ENCODE assay signal across 11 cellular contexts in genomic region chr12:107014050-107014449, GRCh38. TPM values are rescaled to one million over a fixed set of nuclear protein-coding genes. Genes with fewer than 3 reads are reported as not detected.
DNase-seq lines count a peak whose midpoint lies in the region; ATAC-seq and TF ChIP-seq lines count a peak whose summit lies in the region.
"Had no signal": no experiment of that assay in that cellular context is flagged by ENCODE, and none has a peak within 500 bp of the region (broad histone marks: within the 10 kb centered on the region; RNA-seq: fewer than 3 reads in every experiment).

No MANE protein-coding gene starts in this region.

- no peak overlapping the region for H3K4me3 ChIP-seq in CD4-positive, alpha-beta memory T cell (ENCODE audit: low read length in 2 of 2)

- intact Hi-C loops in CD4-positive, alpha-beta memory T cell (cut with micrococcal nuclease), result loop anchor here (1.0 kb wide), 1 partner anchor 79 kb away; the partner anchor contains the start of gene CRY1

- no peaks in the 10 kb centered on the region for H3K4me1 ChIP-seq in CD4-positive, alpha-beta memory T cell (ENCODE audit: insufficient read depth, low read length)

- H3K36me3 ChIP-seq in CD4-positive, alpha-beta memory T cell (ENCODE audit: insufficient read depth, low read length), result no peaks in the 10 kb centered on the region

- H3K36me3 Mint-ChIP-seq in CD4-positive, alpha-beta memory T cell, result peaks cover 26 to 37% of the 10 kb centered on the region in 2 donors

- H3K9me3 ChIP-seq in CD4-positive, alpha-beta memory T cell (ENCODE audit: control insufficient read depth in 1 of 2, low read length in 2 of 2), result no peaks in the 10 kb centered on the region

- H3K27ac Mint-ChIP-seq in CD4-positive, alpha-beta memory T cell, result peak overlapping the region in 4 of 7 donors; percentile 13 to 60 (median 34)
- no peak overlapping the region for H3K27ac Mint-ChIP-seq in stimulated activated naive CD8-positive, alpha-beta T cell treated with anti-CD3 and anti-CD28 coated beads, Interleukin-15, amount 100 ng/mL, for 72 hours
- H3K27ac Mint-ChIP-seq: activated naive CD8-positive, alpha-beta T cell had no signal

- no peak overlapping the region for H3K27ac ChIP-seq in CD4-positive, alpha-beta memory T cell (ENCODE audit: low read depth, low read length)
- no peak overlapping the region for H3K27ac ChIP-seq in VCaP

- peak; percentile 68 for TF ChIP-seq CTCF in VCaP (conservative IDR thresholded peaks at IDR 0.05)

- H3K9me3 Mint-ChIP-seq in CD4-positive, alpha-beta memory T cell, result peaks cover 0 to 2% (median 0%) of the 10 kb centered on the region in 8 donors
- H3K9me3 Mint-ChIP-seq in stimulated activated naive CD8-positive, alpha-beta T cell treated with anti-CD3 and anti-CD28 coated beads, Interleukin-15, amount 100 ng/mL, for 72 hours, result no peaks in the 10 kb centered on the region

- ATAC-seq in GM21737 (IDR thresholded peaks at IDR 0.05; ENCODE audit: unreplicated experiment) (no peak), GM18502 (IDR thresholded peaks at IDR 0.05; ENCODE audit: poor library complexity, unreplicated experiment) (no peak)
- no peak for ATAC-seq in stimulated activated naive CD8-positive, alpha-beta T cell treated with anti-CD3 and anti-CD28 coated beads, Interleukin-15, amount 100 ng/mL, for 72 hours

- POLR2A ChIA-PET in CD4-positive, alpha-beta memory T cell (lab: Charles Lee; ENCODE audit: partially characterized antibody), result interaction anchor here (0.8 to 1.2 kb wide), 4 partner anchors 14 to 307 kb away, joined by 3 to 6 read pairs (median 4); partner anchors contain the start of genes MTERF2 and TMEM263

- no peaks in the 10 kb centered on the region for H3K27me3 ChIP-seq in CD4-positive, alpha-beta memory T cell (ENCODE audit: insufficient read depth, low read length)

- H3K4me1 Mint-ChIP-seq in CD4-positive, alpha-beta memory T cell, result peaks cover 0 to 6% (median 5%) of the 10 kb centered on the region in 4 donors
- no peaks in the 10 kb centered on the region for H3K4me1 Mint-ChIP-seq in stimulated activated naive CD8-positive, alpha-beta T cell treated with anti-CD3 and anti-CD28 coated beads, Interleukin-15, amount 100 ng/mL, for 72 hours

- CTCF ChIA-PET in CD4-positive, alpha-beta memory T cell (lab: Charles Lee; ENCODE audit: partially characterized antibody), result interaction anchor here (0.8 to 3.0 kb wide), 15 partner anchors 10 to 91 kb away, joined by 3 to 28 read pairs (median 4); partner anchors contain the start of gene CRY1

- no peaks in the 10 kb centered on the region for H3K27me3 Mint-ChIP-seq in CD4-positive, alpha-beta memory T cell
- no peaks in the 10 kb centered on the region for H3K27me3 Mint-ChIP-seq in stimulated activated naive CD8-positive, alpha-beta T cell treated with anti-CD3 and anti-CD28 coated beads, Interleukin-15, amount 100 ng/mL, for 72 hours
- H3K27me3 Mint-ChIP-seq: activated naive CD8-positive, alpha-beta T cell had no signal

- H3K4me3 Mint-ChIP-seq in CD4-positive, alpha-beta memory T cell, result no peak overlapping the region
- no peak overlapping the region for H3K4me3 Mint-ChIP-seq in stimulated activated naive CD8-positive, alpha-beta T cell treated with anti-CD3 and anti-CD28 coated beads, Interleukin-15, amount 100 ng/mL, for 72 hours
- H3K4me3 Mint-ChIP-seq: activated naive CD8-positive, alpha-beta T cell had no signal

- peak; percentile 19 to 60 (median 39) for DNase-seq in CD4-positive, alpha-beta memory T cell
- peak; percentile 88 for DNase-seq in HPDE6-E6E7 (ENCODE audit: extremely low spot score)
- peak; percentile 15 for DNase-seq in left kidney (ENCODE audit: low read depth, low spot score)
- DNase-seq in NCI-H187 (lab: John Stamatoyannopoulos, UW), result no peak
- no peak for DNase-seq in stimulated activated naive CD8-positive, alpha-beta T cell treated with anti-CD3 and anti-CD28 coated beads, Interleukin-15, amount 100 ng/mL, for 72 hours
- DNase-seq: DND-41, NCI-H446 treated with DMSO at 0.1 percent for 48 hours had no signal

RNA-seq across cellular contexts. Expression of gene MTERF2, which starts 27.1 kb away (rescaled TPM):
- total RNA-seq in CD4-positive, alpha-beta memory T cell, result 10 to 100 TPM; 12.0 TPM
- 1 to 10 TPM; 5.6 to 8.5 TPM for polyA plus RNA-seq in CD4-positive, alpha-beta memory T cell

RNA-seq across cellular contexts. Expression of gene TMEM263, which starts 58.3 kb away (rescaled TPM):
- total RNA-seq in CD4-positive, alpha-beta memory T cell, result 10 to 100 TPM; 31.2 to 32.9 TPM
- 10 to 100 TPM; 28.4 to 30.1 TPM for polyA plus RNA-seq in CD4-positive, alpha-beta memory T cell

Comparison
In these comparisons a context has a peak if more than half of its experiments do, and no peak if none do; other contexts are left out.
1. DNase-seq: peak in CD4-positive, alpha-beta memory T cell (5 of 5), HPDE6-E6E7 (single experiment) and left kidney (single experiment); none in NCI-H187 (0 of 2) and stimulated activated naive CD8-positive, alpha-beta T cell treated with anti-CD3 and anti-CD28 coated beads, Interleukin-15, amount 100 ng/mL, for 72 hours (0 of 2).
2. H3K27ac Mint-ChIP-seq: peak in CD4-positive, alpha-beta memory T cell (4 of 7); none in stimulated activated naive CD8-positive, alpha-beta T cell treated with anti-CD3 and anti-CD28 coated beads, Interleukin-15, amount 100 ng/mL, for 72 hours (0 of 2).